8 cellular contexts compared by ENCODE assay signal in the genomic region with DNA sequence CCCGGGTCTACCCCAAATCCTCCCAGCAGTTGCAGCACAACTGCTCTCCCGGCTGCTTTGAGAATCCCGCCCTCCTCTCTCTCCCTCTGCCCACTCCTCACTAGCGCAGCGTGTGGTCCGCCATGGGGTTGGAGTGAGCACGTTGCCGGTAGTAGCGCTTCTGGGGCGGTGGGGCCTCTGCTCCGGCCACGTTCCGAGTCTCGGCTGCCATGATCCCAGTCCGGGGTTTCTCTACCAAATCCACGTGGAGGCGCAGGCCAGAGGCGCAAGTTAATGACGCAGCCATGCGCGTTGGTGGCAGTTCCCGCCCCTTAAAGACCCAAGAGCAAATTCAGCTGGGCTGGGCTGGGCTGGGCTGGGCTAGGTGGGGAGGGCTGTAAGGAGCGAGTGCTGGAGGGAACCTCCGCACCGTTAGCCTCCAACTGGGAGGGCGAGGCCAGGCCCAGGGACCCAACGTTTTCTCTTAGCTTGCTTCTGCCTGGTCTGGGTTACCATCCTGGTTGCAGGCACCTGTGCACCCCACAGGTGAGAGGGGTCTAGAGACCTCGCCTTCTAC. TPM values are rescaled to one million over a fixed set of nuclear protein-coding genes. Genes with fewer than 3 reads are reported as not detected.
DNase-seq lines count a peak whose midpoint lies in the region; ATAC-seq, FAIRE-seq and TF ChIP-seq lines count a peak whose summit lies in the region.

Gene METTL1 (minus strand): TSS at position 233 of the 556 bp plus-strand sequence. CDS start 22 bp downstream, at position 211.

- H3K9me3 ChIP-seq in NT2/D1 (ENCODE audit: insufficient read depth, low read length), result no peaks in the 10 kb centered on the region

- peak within 1 kb of the TSS; percentile 94 for H3K4me3 ChIP-seq in NT2/D1 (ENCODE audit: insufficient read length, low read depth)

- peak; percentile 80 for ATAC-seq in GM21360 (IDR thresholded peaks at IDR 0.05; ENCODE audit: unreplicated experiment)

- DNase-seq in COLO829 (ENCODE audit: low spot score) (peak; percentile 98), HT1080 (ENCODE audit: low read depth) (peak; percentile 96), NT2/D1 (ENCODE audit: low read depth, low spot score) (peak; percentile 97), mesothelial cell of epicardium (ENCODE audit: low spot score in 2 of 2, unreplicated experiment in 2 of 2) (peak; percentile 84 to 93)
- peak; percentile 85 for DNase-seq in activated CD8-positive, alpha-beta memory T cell treated with anti-CD3 and anti-CD28 coated beads, Interleukin-2, amount 50 U/mL, for 24 hours (ENCODE audit: extremely low read depth)
- DNase-seq in stimulated activated CD8-positive, alpha-beta memory T cell treated with anti-CD3 and anti-CD28 coated beads, Interleukin-15, amount 100 ng/mL, for 48 hours (ENCODE audit: low read depth in 2 of 2), result peak; percentile 88 to 89

- H3K27me3 Mint-ChIP-seq in mesothelial cell of epicardium (ENCODE audit: low read depth), result peaks cover 16% of the 10 kb centered on the region

- no peaks in the 10 kb centered on the region for H3K27me3 ChIP-seq in NT2/D1 (ENCODE audit: insufficient read depth, insufficient read length)

- peak within 1 kb of the TSS; percentile 99 for H3K27ac Mint-ChIP-seq in mesothelial cell of epicardium

- FAIRE-seq in endometrium (lab: Jason Lieb, UNC), result peak; percentile 39

- no peak for TF ChIP-seq CTCF in mesothelial cell of epicardium (IDR thresholded peaks at IDR 0.05; ENCODE audit: unreplicated experiment)

- H3K9ac ChIP-seq in NT2/D1 (ENCODE audit: insufficient read length, low read depth), result peak within 1 kb of the TSS; percentile 95

- peaks cover under 1% of the 10 kb centered on the region for H3K4me1 ChIP-seq in NT2/D1 (ENCODE audit: insufficient read depth, insufficient read length)

- H3K36me3 Mint-ChIP-seq in mesothelial cell of epicardium, result peaks cover 8% of the 10 kb centered on the region

- peaks cover 44% of the 10 kb centered on the region for H3K36me3 ChIP-seq in NT2/D1 (ENCODE audit: insufficient read depth, insufficient read length, low read length)

- no peaks in the 10 kb centered on the region for H3K9me3 Mint-ChIP-seq in mesothelial cell of epicardium

- H3K4me3 Mint-ChIP-seq in mesothelial cell of epicardium, result peak within 1 kb of the TSS; percentile 92

- H3K4me1 Mint-ChIP-seq in mesothelial cell of epicardium, result peaks cover 18% of the 10 kb centered on the region

RNA-seq across cellular contexts. Expression of gene METTL1, which starts in this region (rescaled TPM):
- total RNA-seq in HT1080 (2014; rRNA removed; shearing (Covaris generic)), result 26.9 and 31.6 TPM in 2 replicates
- polyA plus RNA-seq in HT1080 (2015; cell fraction: cytosol; rRNA removed), result 13.5 and 15.5 TPM in 2 replicates
- polyA plus RNA-seq in HT1080 (2015; cell fraction: nucleus; rRNA removed), result 15.4 and 21.2 TPM in 2 replicates
- 31.3 to 32.3 TPM (median 32.1 TPM) in 3 replicates for total RNA-seq in mesothelial cell of epicardium

Comparison
In these comparisons a context has a peak if more than half of its experiments do, and no peak if none do; other contexts are left out.
1. Peak in every context shown above with its lines: DNase-seq, ATAC-seq and H3K4me3 ChIP-seq.